22 cellular contexts compared by ENCODE assay signal in the genomic region with DNA sequence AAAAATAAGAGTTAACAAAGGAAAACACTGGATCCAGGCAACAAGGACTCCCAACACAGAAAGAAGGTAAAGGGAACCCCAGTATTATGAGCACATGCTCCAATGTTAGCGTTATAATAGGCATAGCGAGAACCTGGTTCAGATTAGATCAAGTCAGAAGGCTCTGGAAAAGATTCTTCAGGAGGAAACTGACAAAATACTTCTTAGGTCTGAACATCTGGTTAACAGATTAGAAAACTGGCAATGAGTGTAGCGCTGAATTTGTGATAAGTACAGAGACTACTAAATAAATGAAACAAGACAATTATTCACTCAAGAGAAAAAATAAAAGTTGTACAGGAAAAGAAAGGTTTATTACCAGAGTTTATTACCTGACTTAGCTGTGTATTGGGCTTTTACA.
DNase-seq lines count a peak whose midpoint lies in the region; ATAC-seq, FAIRE-seq and TF ChIP-seq lines count a peak whose summit lies in the region.
"Had no signal": no experiment of that assay in that cellular context is flagged by ENCODE, and none has a peak within 500 bp of the region (broad histone marks: within the 10 kb centered on the region; RNA-seq: fewer than 3 reads in every experiment).

No MANE protein-coding gene starts in this region.

- intact Hi-C loops in uterus (cut with DNase I; ENCODE audit: low total_unique reads): no loop called here

- no peak for TF ChIP-seq POLR2A in uterus (IDR thresholded peaks at IDR 0.05)

- H3K27me3 ChIP-seq in astrocyte (ENCODE audit: insufficient read depth, low read length) (no peaks in the 10 kb centered on the region), uterus (no peaks in the 10 kb centered on the region)
- H3K27me3 ChIP-seq: BLaER1 treated with 17β-estradiol and CSF1 and Interleukin-3, amounts not matched to agents 10 nM and 100 nM had no signal

- H3K4me3 ChIP-seq in astrocyte (ENCODE audit: insufficient read depth, low read depth, low read length): no peak overlapping the region
- no peak overlapping the region for H3K4me3 ChIP-seq in fibroblast of the aortic adventitia (ENCODE audit: low read depth, low read length)
- no peak overlapping the region for H3K4me3 ChIP-seq in uterus
- H3K4me3 ChIP-seq: BLaER1 treated with 17β-estradiol and CSF1 and Interleukin-3, amounts not matched to agents 10 nM and 100 nM; K562 had no signal

- no peak overlapping the region for H3K27ac ChIP-seq in astrocyte (ENCODE audit: low read depth, low read length)
- H3K27ac ChIP-seq in uterus: peak overlapping the region; percentile 11 to 28
- H3K27ac ChIP-seq: BLaER1 treated with 17β-estradiol and CSF1 and Interleukin-3, amounts not matched to agents 10 nM and 100 nM; HL-60 had no signal

- H3K9me3 ChIP-seq in astrocyte (ENCODE audit: insufficient read depth, low read depth, low read length) (no peaks in the 10 kb centered on the region), uterus (no peaks in the 10 kb centered on the region)
- H3K9me3 ChIP-seq: BLaER1 treated with 17β-estradiol and CSF1 and Interleukin-3, amounts not matched to agents 10 nM and 100 nM had no signal

- TF ChIP-seq CTCF in astrocyte (IDR thresholded peaks at IDR 0.05; ENCODE audit: insufficient read depth, low read depth, low read length) (no peak), fibroblast of the aortic adventitia (IDR thresholded peaks at IDR 0.05; ENCODE audit: insufficient read depth, low read length) (no peak), uterus (IDR thresholded peaks at IDR 0.05) (no peak)

- H3K36me3 Mint-ChIP-seq in astrocyte (ENCODE audit: low read depth, unreplicated experiment) (no peaks in the 10 kb centered on the region), immature natural killer cell (peaks cover 30 to 44% (median 33%) of the 10 kb centered on the region in 3 donors)

- FAIRE-seq in G401.6 (lab: Jason Lieb, UNC) (peak; percentile 15), astrocyte (lab: Jason Lieb, UNC) (no peak)
- FAIRE-seq: A204.1, K562 had no signal

- H3K79me2 ChIP-seq in astrocyte (ENCODE audit: insufficient read depth, low read length): no peaks in the 10 kb centered on the region

- H3K36me3 ChIP-seq in astrocyte (ENCODE audit: insufficient read depth, low read length) (no peaks in the 10 kb centered on the region), uterus (no peaks in the 10 kb centered on the region)
- H3K36me3 ChIP-seq: BLaER1 treated with 17β-estradiol and CSF1 and Interleukin-3, amounts not matched to agents 10 nM and 100 nM had no signal

- H4K20me1 ChIP-seq in astrocyte (ENCODE audit: insufficient read depth, low read length): no peaks in the 10 kb centered on the region
- H4K20me1 ChIP-seq: BLaER1 treated with 17β-estradiol and CSF1 and Interleukin-3, amounts not matched to agents 10 nM and 100 nM had no signal

- H3K27me3 Mint-ChIP-seq in astrocyte (ENCODE audit: low read depth, unreplicated experiment) (no peaks in the 10 kb centered on the region), immature natural killer cell (ENCODE audit: low read depth in 3 of 3) (peaks cover 0 to 2% (median 0%) of the 10 kb centered on the region in 3 donors)
- H3K27me3 Mint-ChIP-seq: B cell had no signal

- H3K9me3 Mint-ChIP-seq in astrocyte (ENCODE audit: unreplicated experiment) (no peaks in the 10 kb centered on the region), immature natural killer cell (peaks cover 0 to 2% (median 0%) of the 10 kb centered on the region in 6 donors)
- H3K9me3 Mint-ChIP-seq: CD8-positive, alpha-beta T cell had no signal

- no peak overlapping the region for H2AFZ ChIP-seq in astrocyte (ENCODE audit: low read depth, low read length)

- H3K4me1 Mint-ChIP-seq in astrocyte (ENCODE audit: low read depth, unreplicated experiment) (no peaks in the 10 kb centered on the region), immature natural killer cell (no peaks in the 10 kb centered on the region)
- H3K4me1 Mint-ChIP-seq: B cell had no signal

- DNase-seq in astrocyte (ENCODE audit: low read depth) (peak; percentile 8), fibroblast of the aortic adventitia (ENCODE audit: low read depth) (peak; percentile 5), uterus (no peak), SHP77 (lab: John Stamatoyannopoulos, UW) (no peak), immature natural killer cell (no peak)
- DNase-seq in stimulated activated naive CD4-positive, alpha-beta T cell treated with Interleukin-2 at 50 U/mL for 16 hours (lab: John Stamatoyannopoulos, UW): no peak
- DNase-seq: ACHN; Calu3; CD8-positive, alpha-beta T cell; DND-41; EL; GOT3; H7; IMR-90 had no signal

- no peaks in the 10 kb centered on the region for H3K4me1 ChIP-seq in astrocyte (ENCODE audit: insufficient read depth, low read length)
- H3K4me1 ChIP-seq in uterus: no peaks in the 10 kb centered on the region

- ATAC-seq in HG03139 (IDR thresholded peaks at IDR 0.05; ENCODE audit: unreplicated experiment): no peak
- ATAC-seq: CD8-positive, alpha-beta T cell; HCT116; K562 had no signal

- no peak overlapping the region for H3K4me2 ChIP-seq in astrocyte (ENCODE audit: low read length)
- H3K4me2 ChIP-seq: BLaER1 treated with 17β-estradiol and CSF1 and Interleukin-3, amounts not matched to agents 10 nM and 100 nM had no signal

- H3K9ac ChIP-seq in astrocyte (ENCODE audit: low read length): no peak overlapping the region
- H3K9ac ChIP-seq: BLaER1 treated with 17β-estradiol and CSF1 and Interleukin-3, amounts not matched to agents 10 nM and 100 nM had no signal

- H3K4me3 Mint-ChIP-seq in astrocyte (ENCODE audit: unreplicated experiment) (no peak overlapping the region), immature natural killer cell (no peak overlapping the region)
- H3K4me3 Mint-ChIP-seq: B cell; CD8-positive, alpha-beta T cell had no signal

- no peak overlapping the region for H3K27ac Mint-ChIP-seq in astrocyte (ENCODE audit: unreplicated experiment)
- no peak overlapping the region for H3K27ac Mint-ChIP-seq in immature natural killer cell
- H3K27ac Mint-ChIP-seq: B cell; CD8-positive, alpha-beta T cell had no signal

Comparison
In these comparisons a context has a peak if more than half of its experiments do, and no peak if none do; other contexts are left out.
1. DNase-seq: peak in astrocyte (single experiment) and fibroblast of the aortic adventitia (single experiment); none in uterus (0 of 2), SHP77 (0 of 2), stimulated activated naive CD4-positive, alpha-beta T cell treated with Interleukin-2 at 50 U/mL for 16 hours (single experiment) and immature natural killer cell (0 of 3).